13 cellular contexts compared by ENCODE assay signal in the genomic region with DNA sequence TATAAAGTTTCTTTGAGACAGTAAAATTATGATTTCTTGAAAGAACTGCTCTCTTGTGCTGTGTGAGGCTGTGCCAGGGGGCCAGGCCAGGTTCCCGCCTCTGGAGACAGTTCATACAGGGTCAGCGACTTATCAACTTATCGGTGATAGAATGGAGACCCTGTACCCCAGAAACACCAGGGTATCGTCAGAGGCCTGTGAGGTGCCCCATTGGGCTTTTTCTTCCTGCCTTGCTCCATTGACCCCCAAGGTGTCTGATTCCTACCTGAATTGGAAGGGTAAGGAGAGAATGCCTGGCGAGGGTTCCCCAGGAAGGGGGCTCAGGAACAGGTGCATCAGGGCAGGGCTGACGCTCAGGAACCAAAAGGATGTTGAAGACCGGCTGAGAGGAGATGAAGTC. TPM values are rescaled to one million over a fixed set of nuclear protein-coding genes. Genes with fewer than 3 reads are reported as not detected.
"Had no signal": no experiment of that assay in that cellular context is flagged by ENCODE, and none has a peak within 500 bp of the region (broad histone marks: within the 10 kb centered on the region; RNA-seq: fewer than 3 reads in every experiment).

No MANE protein-coding gene starts in this region.

- FAIRE-seq: colon, endothelial cell of umbilical vein, kidney had no signal

- H3K27ac Mint-ChIP-seq: activated CD4-positive, alpha-beta T cell treated with anti-CD3 and anti-CD28 coated beads for 36 hours had no signal

- DNase-seq: activated CD4-positive, alpha-beta T cell treated with anti-CD3 and anti-CD28 coated beads for 36 hours; activated CD8-positive, alpha-beta memory T cell treated with anti-CD3 and anti-CD28 coated beads for 24 hours; activated gamma-delta T cell; foreskin melanocyte; kidney; left ventricle myocardium superior; T1000; thyroid gland; uterus had no signal

- H3K9me3 ChIP-seq: thyroid gland, uterus had no signal

- H3K4me3 ChIP-seq: skin epidermis, thyroid gland, uterus had no signal

- H3K27ac ChIP-seq: skin epidermis, uterus had no signal

- H3K36me3 ChIP-seq: thyroid gland, uterus had no signal

- ATAC-seq: activated CD4-positive, alpha-beta T cell treated with anti-CD3 and anti-CD28 coated beads for 36 hours; left ventricle myocardium superior had no signal

- H3K4me3 Mint-ChIP-seq: activated CD4-positive, alpha-beta T cell treated with anti-CD3 and anti-CD28 coated beads for 36 hours had no signal

RNA-seq across cellular contexts. Expression of a gene that starts 4.3 kb away (rescaled TPM):
- total RNA-seq: activated CD4-positive, alpha-beta T cell treated with anti-CD3 and anti-CD28 coated beads for 36 hours; cardiac septum; endothelial cell of umbilical vein; kidney; left ventricle myocardium superior had no signal

RNA-seq across cellular contexts. Expression of a gene that starts 13.1 kb away (rescaled TPM):
- total RNA-seq: activated CD4-positive, alpha-beta T cell treated with anti-CD3 and anti-CD28 coated beads for 36 hours; cardiac septum; endothelial cell of umbilical vein; kidney; left ventricle myocardium superior; uterus had no signal
- polyA plus RNA-seq: endothelial cell of umbilical vein had no signal
